In genomic region chr1:51127152-51127551, GRCh38 we compare ENCODE assay signal across 12 cellular contexts. TPM values are rescaled to one million over a fixed set of nuclear protein-coding genes. Genes with fewer than 3 reads are reported as not detected.
"Had no signal": no experiment of that assay in that cellular context is flagged by ENCODE, and none has a peak within 500 bp of the region (broad histone marks: within the 10 kb centered on the region; RNA-seq: fewer than 3 reads in every experiment).

No MANE protein-coding gene starts in this region.

RNA-seq across cellular contexts. Expression of gene C1orf185, which starts 25.1 kb away (rescaled TPM):
- total RNA-seq: OCI-LY7, PC-3, PC-9, Peyer's patch, Right ventricle myocardium inferior, Right ventricle myocardium superior, RPMI7951, SJCRH30, SJSA1, SK-MEL-5, T-cell had no signal
- polyA plus RNA-seq: SK-N-SH had no signal
